Comparison of ENCODE assay signal across 8 cellular contexts in genomic region chr6:116512155-116512559, GRCh38. TPM values are rescaled to one million over a fixed set of nuclear protein-coding genes. Genes with fewer than 3 reads are reported as not detected.
DNase-seq lines count a peak whose midpoint lies in the region; ATAC-seq and TF ChIP-seq lines count a peak whose summit lies in the region.

No MANE protein-coding gene starts in this region.

- peaks cover 19% of the 10 kb centered on the region for H3K27me3 Mint-ChIP-seq in activated T-helper 1 cell treated with anti-CD3 and anti-CD28 coated beads, Interleukin-12 subunit alpha, Interleukin-12 subunit beta, Interleukin-2, Interleukin-4 antibody, amounts not matched to agents 30 ng/mL and 10 ng/mL and 1 ng/mL, durations not matched to agents 14 hours and 24 hours and 36 hours (ENCODE audit: insufficient read depth)

- DNase-seq in brain microvascular endothelial cell, result peak; percentile 21
- no peak for DNase-seq in activated T-helper 1 cell treated with anti-CD3 and anti-CD28 coated beads, Interleukin-12 subunit alpha, Interleukin-12 subunit beta, Interleukin-2, Interleukin-4 antibody, amounts not matched to agents 30 ng/mL and 10 ng/mL and 1 ng/mL, durations not matched to agents 14 hours and 24 hours and 36 hours (ENCODE audit: low spot score)
- DNase-seq in NCI-H2081 (lab: John Stamatoyannopoulos, UW), result no peak
- DNase-seq in DMS79 treated with DMSO at 0.1 percent for 48 hours (lab: John Stamatoyannopoulos, UW), result no peak
- DNase-seq in HCEC 1CT, result no peak

- H3K27me3 ChIP-seq in brain microvascular endothelial cell (replicated peaks) (no peaks in the 10 kb centered on the region), neuron (ENCODE audit: insufficient read depth, low read length) (no peaks in the 10 kb centered on the region)

- in situ Hi-C loops in brain microvascular endothelial cell (cut with HindIII; ENCODE audit: low pct_ligation_motif_present, low sequenced_read_pairs), result no loop called here

- no peak overlapping the region for H3K4me3 Mint-ChIP-seq in activated T-helper 1 cell treated with anti-CD3 and anti-CD28 coated beads, Interleukin-12 subunit alpha, Interleukin-12 subunit beta, Interleukin-2, Interleukin-4 antibody, amounts not matched to agents 30 ng/mL and 10 ng/mL and 1 ng/mL, durations not matched to agents 14 hours and 24 hours and 36 hours

- ATAC-seq in GM18498 (IDR thresholded peaks at IDR 0.05; ENCODE audit: unreplicated experiment) (peak; percentile 91), HG02884 (IDR thresholded peaks at IDR 0.05; ENCODE audit: unreplicated experiment) (peak; percentile 85)

- H3K4me1 ChIP-seq in neuron (ENCODE audit: insufficient read depth, low read length), result peaks cover 16% of the 10 kb centered on the region

- H3K9me3 Mint-ChIP-seq in activated T-helper 1 cell treated with anti-CD3 and anti-CD28 coated beads, Interleukin-12 subunit alpha, Interleukin-12 subunit beta, Interleukin-2, Interleukin-4 antibody, amounts not matched to agents 30 ng/mL and 10 ng/mL and 1 ng/mL, durations not matched to agents 14 hours and 24 hours and 36 hours, result no peaks in the 10 kb centered on the region

- H3K27ac ChIP-seq in brain microvascular endothelial cell, result peak overlapping the region; percentile 96

- H3K36me3 Mint-ChIP-seq in activated T-helper 1 cell treated with anti-CD3 and anti-CD28 coated beads, Interleukin-12 subunit alpha, Interleukin-12 subunit beta, Interleukin-2, Interleukin-4 antibody, amounts not matched to agents 30 ng/mL and 10 ng/mL and 1 ng/mL, durations not matched to agents 14 hours and 24 hours and 36 hours (ENCODE audit: low read depth), result no peaks in the 10 kb centered on the region

- H3K27ac Mint-ChIP-seq in activated T-helper 1 cell treated with anti-CD3 and anti-CD28 coated beads, Interleukin-12 subunit alpha, Interleukin-12 subunit beta, Interleukin-2, Interleukin-4 antibody, amounts not matched to agents 30 ng/mL and 10 ng/mL and 1 ng/mL, durations not matched to agents 14 hours and 24 hours and 36 hours, result no peak overlapping the region

- H3K36me3 ChIP-seq in brain microvascular endothelial cell (replicated peaks) (peaks cover 9% of the 10 kb centered on the region), neuron (ENCODE audit: insufficient read depth, low read length) (peaks cover 14% of the 10 kb centered on the region)

- intact Hi-C loops in activated T-helper 1 cell treated with anti-CD3 and anti-CD28 coated beads, Interleukin-12 subunit alpha, Interleukin-12 subunit beta, Interleukin-2, Interleukin-4 antibody, amounts not matched to agents 30 ng/mL and 10 ng/mL and 1 ng/mL, durations not matched to agents 14 hours and 24 hours and 36 hours (cut with micrococcal nuclease), result no loop called here

- no peaks in the 10 kb centered on the region for H3K4me1 Mint-ChIP-seq in activated T-helper 1 cell treated with anti-CD3 and anti-CD28 coated beads, Interleukin-12 subunit alpha, Interleukin-12 subunit beta, Interleukin-2, Interleukin-4 antibody, amounts not matched to agents 30 ng/mL and 10 ng/mL and 1 ng/mL, durations not matched to agents 14 hours and 24 hours and 36 hours (ENCODE audit: low read depth)

- peaks cover 3% of the 10 kb centered on the region for H3K9me3 ChIP-seq in neuron (ENCODE audit: low read length)

- H3K4me3 ChIP-seq in brain microvascular endothelial cell (ENCODE audit: low read depth, low read length), result peak overlapping the region; percentile 58
- peak overlapping the region; percentile 60 for H3K4me3 ChIP-seq in neuron (ENCODE audit: low read length)

- H2AFZ ChIP-seq in neuron (ENCODE audit: low read depth, low read length), result peak overlapping the region; percentile 69

- TF ChIP-seq CTCF in brain microvascular endothelial cell (IDR thresholded peaks at IDR 0.05; ENCODE audit: low read depth, low read length, missing control alignments), result no peak

RNA-seq across cellular contexts. Expression of gene CALHM5, which starts 0.7 kb away (rescaled TPM):
- total RNA-seq in activated T-helper 1 cell treated with anti-CD3 and anti-CD28 coated beads, Interleukin-12 subunit alpha, Interleukin-12 subunit beta, Interleukin-2, Interleukin-4 antibody, amounts not matched to agents 30 ng/mL and 10 ng/mL and 1 ng/mL, durations not matched to agents 14 hours and 24 hours and 36 hours, result not detected in 2 replicates

RNA-seq across cellular contexts. Expression of gene TRAPPC3L, which starts 33.3 kb away (rescaled TPM):
- total RNA-seq in activated T-helper 1 cell treated with anti-CD3 and anti-CD28 coated beads, Interleukin-12 subunit alpha, Interleukin-12 subunit beta, Interleukin-2, Interleukin-4 antibody, amounts not matched to agents 30 ng/mL and 10 ng/mL and 1 ng/mL, durations not matched to agents 14 hours and 24 hours and 36 hours, result not detected in 2 replicates

RNA-seq across cellular contexts. Expression of gene CALHM4, which starts 41.4 kb away (rescaled TPM):
- total RNA-seq in activated T-helper 1 cell treated with anti-CD3 and anti-CD28 coated beads, Interleukin-12 subunit alpha, Interleukin-12 subunit beta, Interleukin-2, Interleukin-4 antibody, amounts not matched to agents 30 ng/mL and 10 ng/mL and 1 ng/mL, durations not matched to agents 14 hours and 24 hours and 36 hours, result not detected in 2 replicates

RNA-seq across cellular contexts. Expression of gene CALHM6, which starts 51.0 kb away (rescaled TPM):
- 27.7 and 29.2 TPM in 2 replicates for total RNA-seq in activated T-helper 1 cell treated with anti-CD3 and anti-CD28 coated beads, Interleukin-12 subunit alpha, Interleukin-12 subunit beta, Interleukin-2, Interleukin-4 antibody, amounts not matched to agents 30 ng/mL and 10 ng/mL and 1 ng/mL, durations not matched to agents 14 hours and 24 hours and 36 hours

RNA-seq across cellular contexts. Expression of gene RWDD1, which starts 59.1 kb away (rescaled TPM):
- total RNA-seq in activated T-helper 1 cell treated with anti-CD3 and anti-CD28 coated beads, Interleukin-12 subunit alpha, Interleukin-12 subunit beta, Interleukin-2, Interleukin-4 antibody, amounts not matched to agents 30 ng/mL and 10 ng/mL and 1 ng/mL, durations not matched to agents 14 hours and 24 hours and 36 hours, result 41.4 and 41.5 TPM in 2 replicates
